7 cellular contexts compared by ENCODE assay signal in the genomic region with DNA sequence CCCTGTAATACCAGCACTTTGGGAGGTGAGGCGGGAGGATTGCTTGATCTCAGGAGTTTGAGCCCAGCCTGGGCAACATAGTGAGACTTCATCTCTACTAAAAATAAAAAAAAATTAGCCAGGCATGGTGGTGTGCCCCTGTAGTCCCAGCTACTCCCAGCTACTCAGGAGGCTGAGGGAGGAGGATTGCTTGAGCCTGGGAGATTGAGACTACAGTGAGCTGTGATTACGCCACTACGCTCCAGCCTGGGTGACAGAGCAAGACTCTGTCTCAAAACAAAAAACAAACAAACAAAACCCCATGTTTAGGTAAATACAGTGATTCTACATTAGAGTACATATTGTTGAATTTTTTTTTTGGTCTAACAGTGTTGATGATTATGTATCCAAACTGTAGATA. TPM values are rescaled to one million over a fixed set of nuclear protein-coding genes. Genes with fewer than 3 reads are reported as not detected.
"Had no signal": no experiment of that assay in that cellular context is flagged by ENCODE, and none has a peak within 500 bp of the region (broad histone marks: within the 10 kb centered on the region; RNA-seq: fewer than 3 reads in every experiment).

No MANE protein-coding gene starts in this region.

RNA-seq across cellular contexts. Expression of a gene that starts 28.6 kb away (rescaled TPM):
- total RNA-seq: activated T-cell treated with anti-CD3 and anti-CD28 coated beads, Interleukin-2, amount 50 U/mL, for 4 hours; activated T-helper 1 cell treated with anti-CD3 and anti-CD28 coated beads, Interleukin-12 subunit alpha, Interleukin-12 subunit beta, Interleukin-2, Interleukin-4 antibody, amounts not matched to agents 30 ng/mL and 10 ng/mL and 1 ng/mL, durations not matched to agents 14 hours and 24 hours and 36 hours; bronchial epithelial cell; MCF 10A had no signal
- polyA plus RNA-seq: SK-N-SH had no signal

RNA-seq across cellular contexts. Expression of a gene that starts 51.1 kb away (rescaled TPM):
- total RNA-seq: MCF 10A, Peyer's patch, WTC11 had no signal
